Comparison of ENCODE assay signal across 8 cellular contexts in genomic region chr20:51594999-51595532, GRCh38. TPM values are rescaled to one million over a fixed set of nuclear protein-coding genes. Genes with fewer than 3 reads are reported as not detected.
DNase-seq lines count a peak whose midpoint lies in the region; ATAC-seq and TF ChIP-seq lines count a peak whose summit lies in the region.

No MANE protein-coding gene starts in this region.

- no peak overlapping the region for H3K4me3 ChIP-seq in AG04450 (ENCODE audit: low read depth, low read length)

- H3K27ac ChIP-seq in AG04450 (ENCODE audit: low read depth, low read length), result no peak overlapping the region
- H3K27ac ChIP-seq in VCaP, result peak overlapping the region; percentile 57

- DNase-seq in AG04450 (ENCODE audit: low read depth, low spot score) (peak; percentile 77), NCI-H2227 treated with DMSO at 0.1 percent for 48 hours (lab: John Stamatoyannopoulos, UW) (peak; percentile 75), T47D (ENCODE audit: low read depth in 1 of 2, low spot score in 1 of 2) (peak; percentile 89 to 92), iris pigment epithelial cell (ENCODE audit: low read depth) (peak; percentile 96)
- DNase-seq in stimulated activated CD4-positive, alpha-beta T cell treated with anti-CD3 and anti-CD28 coated beads, Interleukin-1b, Interleukin-23, amount 100 ng/mL, for 1 hour (ENCODE audit: low read depth in 2 of 2), result peak; percentile 34 to 51

- TF ChIP-seq CTCF in AG04450 (IDR thresholded peaks at IDR 0.05; ENCODE audit: low read depth, low read length) (peak; percentile 94), VCaP (conservative IDR thresholded peaks at IDR 0.05) (peak; percentile 93)

- no peaks in the 10 kb centered on the region for H3K9me3 ChIP-seq in AG04450 (ENCODE audit: control insufficient read depth, insufficient read depth, low read length)

- H3K27me3 ChIP-seq in AG04450 (ENCODE audit: control insufficient read depth, insufficient read depth, low read length), result no peaks in the 10 kb centered on the region

- CTCF ChIA-PET in AG04450 (lab: Charles Lee), result interaction anchor here (0.6 to 4.9 kb wide), 46 partner anchors 9 to 612 kb away, joined by 3 to 120 read pairs (median 4); no protein-coding TSS in a partner anchor

- POLR2A ChIA-PET in AG04450 (lab: Yijun Ruan, JAX), result interaction anchor here (1.5 kb wide), 1 partner anchor 210 kb away, joined by 5 read pairs; no protein-coding TSS in a partner anchor

- in situ Hi-C loops in T47D (cut with HindIII; ENCODE audit: low pct_unique_long_range_greater_than_20kb, low sequenced_read_pairs), result no loop called here

- peak; percentile 81 for ATAC-seq in GM18870 (IDR thresholded peaks at IDR 0.05; ENCODE audit: unreplicated experiment)
- ATAC-seq in HG03135 (IDR thresholded peaks at IDR 0.05; ENCODE audit: unreplicated experiment), result peak; percentile 91

RNA-seq across cellular contexts. Expression of gene NFATC2, which starts 52.5 kb away (rescaled TPM):
- 0.07 and 0.09 TPM in 2 replicates for polyA plus RNA-seq in AG04450 (2011; rRNA removed)
- polyA minus RNA-seq in AG04450 (2011; rRNA and poly(A)+ RNA removed), result 0.14 and 0.17 TPM in 2 replicates

Comparison
In these comparisons a context has a peak if more than half of its experiments do, and no peak if none do; other contexts are left out.
1. DNase-seq: peak in every context shown above with its lines; median percentile 96 in iris pigment epithelial cell; 90 in T47D; 77 in AG04450; 75 in NCI-H2227 treated with DMSO at 0.1 percent for 48 hours; 42 in stimulated activated CD4-positive, alpha-beta T cell treated with anti-CD3 and anti-CD28 coated beads, Interleukin-1b, Interleukin-23, amount 100 ng/mL, for 1 hour.